ENCODE assay signal across 14 cellular contexts in genomic region chr2:44549099-44549471, GRCh38.
DNase-seq lines count a peak whose midpoint lies in the region; ATAC-seq and TF ChIP-seq lines count a peak whose summit lies in the region.
"Had no signal": no experiment of that assay in that cellular context is flagged by ENCODE, and none has a peak within 500 bp of the region (broad histone marks: within the 10 kb centered on the region; RNA-seq: fewer than 3 reads in every experiment).

No MANE protein-coding gene starts in this region.

- no peaks in the 10 kb centered on the region for H3K9me3 Mint-ChIP-seq in WTC11
- no peaks in the 10 kb centered on the region for H3K9me3 Mint-ChIP-seq in activated naive CD4-positive, alpha-beta T cell treated with anti-CD3 and anti-CD28 coated beads, Interleukin-2, amount 50 U/mL, for 72 hours
- H3K9me3 Mint-ChIP-seq: brain had no signal

- TF ChIP-seq CTCF in AG04449 (IDR thresholded peaks at IDR 0.05; ENCODE audit: insufficient read depth, low read length, missing control alignments) (no peak), WTC11 (IDR thresholded peaks at IDR 0.05) (no peak)

- intact Hi-C loops in head of caudate nucleus (cut with DNase I), result no loop called here

- CTCF ChIA-PET in AG04449 (lab: Yijun Ruan, JAX) (interaction anchor here (1.0 to 1.7 kb wide), 2 partner anchors 12 to 69 kb away, joined by 3 to 4 read pairs; no protein-coding TSS in a partner anchor), WTC11 (lab: Charles Lee) (interaction anchor here (1.8 to 2.0 kb wide), 2 partner anchors 12 to 69 kb away, joined by 7 to 12 read pairs; no protein-coding TSS in a partner anchor)

- H3K4me3 Mint-ChIP-seq in WTC11, result no peak overlapping the region
- H3K4me3 Mint-ChIP-seq: brain had no signal

- peak; percentile 70 for DNase-seq in AG04449 (ENCODE audit: low read depth, low spot score)
- DNase-seq in HS-27A (ENCODE audit: low read depth), result peak; percentile 97
- no peak for DNase-seq in WTC11 (ENCODE audit: low spot score)
- DNase-seq in foreskin melanocyte, result peak; percentile 75
- no peak for DNase-seq in activated naive CD4-positive, alpha-beta T cell treated with anti-CD3 and anti-CD28 coated beads, Interleukin-2, amount 50 U/mL, for 72 hours (ENCODE audit: low spot score in 2 of 2)
- DNase-seq in head of caudate nucleus, result no peak
- no peak for DNase-seq in left lobe of liver (ENCODE audit: low spot score)
- DNase-seq: activated CD8-positive, alpha-beta memory T cell treated with anti-CD3 and anti-CD28 coated beads, Interleukin-2, amount 50 U/mL, for 4 hours; MM.1S; mucosa of descending colon; stimulated activated naive CD4-positive, alpha-beta T cell treated with Interleukin-2 at 50 U/mL for 16 hours had no signal

- ATAC-seq in WTC11, result no peak
- ATAC-seq in HG02610 (IDR thresholded peaks at IDR 0.05; ENCODE audit: unreplicated experiment), result no peak
- no peak for ATAC-seq in activated naive CD4-positive, alpha-beta T cell treated with anti-CD3 and anti-CD28 coated beads, Interleukin-2, amount 50 U/mL, for 72 hours
- ATAC-seq in left lobe of liver, result no peak
- ATAC-seq: gastroesophageal sphincter, mucosa of descending colon had no signal

- no peaks in the 10 kb centered on the region for H3K27me3 Mint-ChIP-seq in WTC11 (ENCODE audit: low read depth)
- H3K27me3 Mint-ChIP-seq: brain had no signal

- H3K4me1 Mint-ChIP-seq in WTC11, result peaks cover 51% of the 10 kb centered on the region

- POLR2A ChIA-PET in AG04449 (lab: Yijun Ruan, JAX), result interaction anchor here (0.7 kb wide), 1 partner anchor 663 kb away, joined by 3 read pairs; no protein-coding TSS in a partner anchor
- POLR2A ChIA-PET in WTC11 (lab: Charles Lee), result no interaction called here

- H3K27ac Mint-ChIP-seq in WTC11, result peak overlapping the region; percentile 13; the same call in 1 of the 2 replicates
- H3K27ac Mint-ChIP-seq in activated naive CD4-positive, alpha-beta T cell treated with anti-CD3 and anti-CD28 coated beads, Interleukin-2, amount 50 U/mL, for 72 hours, result peak overlapping the region in 1 of 2 donors; percentile 52
- H3K27ac Mint-ChIP-seq: brain had no signal

- no peaks in the 10 kb centered on the region for H3K36me3 Mint-ChIP-seq in WTC11
- H3K36me3 Mint-ChIP-seq in activated naive CD4-positive, alpha-beta T cell treated with anti-CD3 and anti-CD28 coated beads, Interleukin-2, amount 50 U/mL, for 72 hours, result no peaks in the 10 kb centered on the region
- H3K36me3 Mint-ChIP-seq: brain had no signal

- H3K4me3 ChIP-seq in AG04449 (ENCODE audit: low read depth, low read length), result no peak overlapping the region
- H3K4me3 ChIP-seq: gastroesophageal sphincter, mucosa of descending colon had no signal

TF ChIP-seq in WTC11, 78 proteins besides CTCF, POLR2A, EP300 and RAD21 (continues in another document):
- TF ChIP-seq, protein P1, sequence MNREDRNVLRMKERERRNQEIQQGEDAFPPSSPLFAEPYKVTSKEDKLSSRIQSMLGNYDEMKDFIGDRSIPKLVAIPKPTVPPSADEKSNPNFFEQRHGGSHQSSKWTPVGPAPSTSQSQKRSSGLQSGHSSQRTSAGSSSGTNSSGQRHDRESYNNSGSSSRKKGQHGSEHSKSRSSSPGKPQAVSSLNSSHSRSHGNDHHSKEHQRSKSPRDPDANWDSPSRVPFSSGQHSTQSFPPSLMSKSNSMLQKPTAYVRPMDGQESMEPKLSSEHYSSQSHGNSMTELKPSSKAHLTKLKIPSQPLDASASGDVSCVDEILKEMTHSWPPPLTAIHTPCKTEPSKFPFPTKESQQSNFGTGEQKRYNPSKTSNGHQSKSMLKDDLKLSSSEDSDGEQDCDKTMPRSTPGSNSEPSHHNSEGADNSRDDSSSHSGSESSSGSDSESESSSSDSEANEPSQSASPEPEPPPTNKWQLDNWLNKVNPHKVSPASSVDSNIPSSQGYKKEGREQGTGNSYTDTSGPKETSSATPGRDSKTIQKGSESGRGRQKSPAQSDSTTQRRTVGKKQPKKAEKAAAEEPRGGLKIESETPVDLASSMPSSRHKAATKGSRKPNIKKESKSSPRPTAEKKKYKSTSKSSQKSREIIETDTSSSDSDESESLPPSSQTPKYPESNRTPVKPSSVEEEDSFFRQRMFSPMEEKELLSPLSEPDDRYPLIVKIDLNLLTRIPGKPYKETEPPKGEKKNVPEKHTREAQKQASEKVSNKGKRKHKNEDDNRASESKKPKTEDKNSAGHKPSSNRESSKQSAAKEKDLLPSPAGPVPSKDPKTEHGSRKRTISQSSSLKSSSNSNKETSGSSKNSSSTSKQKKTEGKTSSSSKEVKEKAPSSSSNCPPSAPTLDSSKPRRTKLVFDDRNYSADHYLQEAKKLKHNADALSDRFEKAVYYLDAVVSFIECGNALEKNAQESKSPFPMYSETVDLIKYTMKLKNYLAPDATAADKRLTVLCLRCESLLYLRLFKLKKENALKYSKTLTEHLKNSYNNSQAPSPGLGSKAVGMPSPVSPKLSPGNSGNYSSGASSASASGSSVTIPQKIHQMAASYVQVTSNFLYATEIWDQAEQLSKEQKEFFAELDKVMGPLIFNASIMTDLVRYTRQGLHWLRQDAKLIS (CRISPR knock-in tag; IDR thresholded peaks at IDR 0.05; ENCODE audit: borderline replicate concordance), result no peak
- no peak for TF ChIP-seq FOXP1 (CRISPR knock-in tag; IDR thresholded peaks at IDR 0.05; ENCODE audit: borderline replicate concordance)
- TF ChIP-seq MYBL2 (CRISPR knock-in tag; IDR thresholded peaks at IDR 0.05), result no peak
- TF ChIP-seq AR (CRISPR knock-in tag; IDR thresholded peaks at IDR 0.05), result no peak
- no peak for TF ChIP-seq NR1H2 (CRISPR knock-in tag; IDR thresholded peaks at IDR 0.05)
- no peak for TF ChIP-seq PREB (CRISPR knock-in tag; IDR thresholded peaks at IDR 0.05; ENCODE audit: borderline replicate concordance)
- no peak for TF ChIP-seq HMGA2 (CRISPR knock-in tag; IDR thresholded peaks at IDR 0.05)
- TF ChIP-seq HMGXB4 (CRISPR knock-in tag; IDR thresholded peaks at IDR 0.05), result no peak
- no peak for TF ChIP-seq IRF1 (CRISPR knock-in tag; IDR thresholded peaks at IDR 0.05)
- TF ChIP-seq ATF3 (CRISPR knock-in tag; conservative IDR thresholded peaks at IDR 0.05), result no peak
- TF ChIP-seq FOXJ3 (CRISPR knock-in tag; IDR thresholded peaks at IDR 0.05; ENCODE audit: borderline replicate concordance), result no peak

Comparison
In these comparisons a context has a peak if more than half of its experiments do, and no peak if none do; other contexts are left out.
1. DNase-seq: peak in AG04449 (single experiment), HS-27A (single experiment) and foreskin melanocyte (single experiment); none in WTC11 (single experiment), activated naive CD4-positive, alpha-beta T cell treated with anti-CD3 and anti-CD28 coated beads, Interleukin-2, amount 50 U/mL, for 72 hours (0 of 2), head of caudate nucleus (0 of 42) and left lobe of liver (single experiment).